17 cellular contexts compared by ENCODE assay signal in genomic region chr5:167096816-167097215, GRCh38.
DNase-seq lines count a peak whose midpoint lies in the region.
"Had no signal": no experiment of that assay in that cellular context is flagged by ENCODE, and none has a peak within 500 bp of the region (broad histone marks: within the 10 kb centered on the region; RNA-seq: fewer than 3 reads in every experiment).

No MANE protein-coding gene starts in this region.

- DNase-seq in HT1080 (ENCODE audit: low read depth) (peak; percentile 3), astrocyte of the hippocampus (ENCODE audit: low read depth, low spot score) (peak; percentile 33), iris pigment epithelial cell (ENCODE audit: low read depth) (peak; percentile 1), medulla oblongata (ENCODE audit: extremely low spot score) (no peak), DMS153 treated with DMSO at 0.1 percent for 48 hours (lab: John Stamatoyannopoulos, UW; ENCODE audit: unreplicated experiment) (no peak), NCI-H128 (lab: John Stamatoyannopoulos, UW; ENCODE audit: unreplicated experiment) (no peak), NCI-H1105 (lab: John Stamatoyannopoulos, UW) (no peak)
- DNase-seq: BE2C; CD4-positive, CD25-positive, alpha-beta regulatory T cell; COR-L47; NCI-H1092 treated with DMSO at 0.1 percent for 48 hours; NCI-H1694 treated with DMSO at 0.1 percent for 48 hours; NCI-H2107; NCI-H510A treated with DMSO at 0.1 percent for 48 hours; NCI-H774; PC-3; SJCRH30 had no signal

Comparison
In these comparisons a context has a peak if more than half of its experiments do, and no peak if none do; other contexts are left out.
1. DNase-seq: peak in HT1080 (single experiment), astrocyte of the hippocampus (single experiment) and iris pigment epithelial cell (single experiment); none in medulla oblongata (single experiment), DMS153 treated with DMSO at 0.1 percent for 48 hours (single experiment), NCI-H128 (single experiment) and NCI-H1105 (single experiment).